9 cellular contexts compared by ENCODE assay signal in genomic region chr5:34687269-34688011, GRCh38. TPM values are rescaled to one million over a fixed set of nuclear protein-coding genes. Genes with fewer than 3 reads are reported as not detected.
DNase-seq lines count a peak whose midpoint lies in the region; ATAC-seq and TF ChIP-seq lines count a peak whose summit lies in the region.
"Had no signal": no experiment of that assay in that cellular context is flagged by ENCODE, and none has a peak within 500 bp of the region (broad histone marks: within the 10 kb centered on the region; RNA-seq: fewer than 3 reads in every experiment).

No MANE protein-coding gene starts in this region.

- DNase-seq in GM23248 (peak; percentile 75), SW 1271 (lab: John Stamatoyannopoulos, UW) (peak; percentile 40 to 87), hepatocyte (ENCODE audit: low spot score) (peak; percentile 41), skeletal muscle cell (ENCODE audit: low read depth) (peak; percentile 58), NCI-H2107 treated with DMSO at 0.1 percent for 48 hours (lab: John Stamatoyannopoulos, UW; ENCODE audit: unreplicated experiment) (no peak), NCI-H1417 treated with DMSO at 0.1 percent for 48 hours (lab: John Stamatoyannopoulos, UW) (no peak), CD1c-positive myeloid dendritic cell (ENCODE audit: extremely low spot score) (no peak)
- DNase-seq: NCI-H446 had no signal

- 44 to 51% methylated on average over 10 of the region's 10 CpGs for WGBS in GM23248 (ENCODE audit: low coverage in 1 of 2, low lambda C conversion rate in 2 of 2, missing lambda C conversion rate in 2 of 2), 2 experiments
- 37% methylated on average over 10 of the region's 10 CpGs for WGBS in hepatocyte (ENCODE audit: low lambda C conversion rate, missing lambda C conversion rate)

- no peak for ATAC-seq in HG02610 (IDR thresholded peaks at IDR 0.05; ENCODE audit: unreplicated experiment)

- H3K79me2 ChIP-seq in GM23248 (ENCODE audit: insufficient read depth) (peaks cover 92% of the 10 kb centered on the region), hepatocyte (peaks cover 60% of the 10 kb centered on the region)

- H3F3A ChIP-seq in GM23248 (ENCODE audit: insufficient read depth) = peaks cover 75% of the 10 kb centered on the region

- no peak for TF ChIP-seq CTCF in hepatocyte (IDR thresholded peaks at IDR 0.05; ENCODE audit: poor library complexity)

- H3K4me1 ChIP-seq in GM23248 (ENCODE audit: insufficient read depth) = peaks cover 74% of the 10 kb centered on the region
- H3K4me1 ChIP-seq in hepatocyte (ENCODE audit: insufficient read depth) = peaks cover 34% of the 10 kb centered on the region

- peak overlapping the region; percentile 7; the same call in 1 of the 2 replicates for H3K4me3 ChIP-seq in GM23248
- H3K4me3 ChIP-seq in hepatocyte = no peak overlapping the region
- no peak overlapping the region for H3K4me3 ChIP-seq in skeletal muscle cell (ENCODE audit: low read depth, low read length)

- H3K9ac ChIP-seq in GM23248 = peak overlapping the region; percentile 35

- H3K36me3 ChIP-seq in GM23248 (ENCODE audit: low read depth) (peaks cover 15% of the 10 kb centered on the region), hepatocyte (replicated peaks; ENCODE audit: insufficient read depth, low read depth) (no peaks in the 10 kb centered on the region)

- H3K9me3 ChIP-seq in GM23248 (ENCODE audit: low read depth) (no peaks in the 10 kb centered on the region), hepatocyte (ENCODE audit: low read depth) (no peaks in the 10 kb centered on the region)

- peak overlapping the region; percentile 85 for H3K27ac ChIP-seq in GM23248
- H3K27ac ChIP-seq in hepatocyte = peak overlapping the region; percentile 87

- H3K4me2 ChIP-seq in GM23248 (ENCODE audit: unreplicated experiment) (peak overlapping the region; percentile 71), hepatocyte (peak overlapping the region; percentile 66)

- H3K9me2 ChIP-seq in GM23248 (ENCODE audit: insufficient read depth) (no peaks in the 10 kb centered on the region), hepatocyte (replicated peaks; ENCODE audit: insufficient read depth) (no peaks in the 10 kb centered on the region)

- H3K27me3 ChIP-seq in GM23248 (replicated peaks; ENCODE audit: insufficient read depth) (no peaks in the 10 kb centered on the region), hepatocyte (no peaks in the 10 kb centered on the region)

- H4K20me1 ChIP-seq in GM23248 (ENCODE audit: insufficient read depth) (no peaks in the 10 kb centered on the region), hepatocyte (ENCODE audit: insufficient read depth, poor library complexity, severe bottlenecking) (no peaks in the 10 kb centered on the region)

- H2AFZ ChIP-seq in GM23248 (no peak overlapping the region), hepatocyte (no peak overlapping the region)

- in situ Hi-C loops in GM23248 (cut with MboI) = no loop called here

RNA-seq across cellular contexts. Expression of gene RAI14, which starts 31.3 kb away (rescaled TPM):
- 120 and 124 TPM in 2 replicates for total RNA-seq in GM23248 (2014; rRNA removed; shearing (Covaris generic))
- polyA plus RNA-seq in GM23248 (2016; fragmentation: Nextera tagmentation; extraction: Ambion mirVana) = 113 and 116 TPM in 2 replicates
- 44.8 and 49.6 TPM in 2 replicates for total RNA-seq in hepatocyte
- 31.3 and 42.2 TPM in 2 replicates for polyA plus RNA-seq in hepatocyte

Comparison
In these comparisons a context has a peak if more than half of its experiments do, and no peak if none do; other contexts are left out.
1. DNase-seq: peak in GM23248 (single experiment), SW 1271 (2 of 2), hepatocyte (single experiment) and skeletal muscle cell (single experiment); none in NCI-H2107 treated with DMSO at 0.1 percent for 48 hours (single experiment), NCI-H1417 treated with DMSO at 0.1 percent for 48 hours (single experiment) and CD1c-positive myeloid dendritic cell (single experiment).